Comparison of ENCODE assay signal across 8 cellular contexts in the genomic region with DNA sequence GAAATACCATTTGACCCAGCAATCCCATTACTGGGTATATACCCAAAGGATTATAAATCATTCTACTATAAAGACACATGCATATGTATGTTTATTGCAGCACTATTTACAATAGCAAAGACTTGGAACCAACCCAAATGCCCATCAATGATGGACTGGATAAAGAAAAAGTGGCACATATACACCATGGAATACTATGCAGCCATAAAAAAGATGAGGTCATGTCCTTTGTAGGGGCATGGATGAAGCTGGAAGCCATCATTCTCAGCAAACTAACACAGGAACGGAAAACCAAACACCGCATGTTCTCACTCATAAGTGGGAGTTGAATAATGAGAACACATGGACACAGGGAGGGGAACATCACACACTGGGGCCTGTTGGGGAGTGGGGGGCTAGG. TPM values are rescaled to one million over a fixed set of nuclear protein-coding genes. Genes with fewer than 3 reads are reported as not detected.
DNase-seq lines count a peak whose midpoint lies in the region; ATAC-seq, FAIRE-seq and TF ChIP-seq lines count a peak whose summit lies in the region.
"Not testable (repeated sequence)": the region's sequence is repeated elsewhere in the genome, so short reads cannot be mapped to it uniquely, and the experiment has no call there.

No MANE protein-coding gene starts in this region.

- intact Hi-C loops in activated naive CD4-positive, alpha-beta T cell treated with anti-CD3 and anti-CD28 coated beads for 36 hours (cut with micrococcal nuclease), result loop anchor here (1.0 kb wide), 1 partner anchor 41 kb away; no protein-coding TSS in a partner anchor
- intact Hi-C loops in K562 (cut with micrococcal nuclease), result loop anchor here (1.0 kb wide), 1 partner anchor 41 kb away; no protein-coding TSS in a partner anchor
- intact Hi-C loops in HepG2 (cut with micrococcal nuclease; ENCODE audit: unreplicated experiment), result loop anchor here (1.0 kb wide), 1 partner anchor 41 kb away; no protein-coding TSS in a partner anchor
- intact Hi-C loops in gastrocnemius medialis (cut with DNase I; ENCODE audit: low total_unique reads), result loop anchor here (2.0 kb wide), 1 partner anchor 41 kb away; no protein-coding TSS in a partner anchor

- H3K27ac ChIP-seq in HEK293 (ENCODE audit: extremely low read depth, low read depth, low read length); K562 (ENCODE audit: extremely low read depth, low read depth, low read length); HepG2 (ENCODE audit: extremely low read length, insufficient read depth, low read length): not testable (repeated sequence)
- H3K27ac ChIP-seq in gastrocnemius medialis, result peak overlapping the region; percentile 85 to 90 (median 88)

- not testable (repeated sequence) for FAIRE-seq in K562 (lab: Jason Lieb, UNC); HepG2 (lab: Jason Lieb, UNC)

- ATAC-seq in K562; HepG2; gastrocnemius medialis; stimulated activated memory B cell treated with anti-CD40 and anti-IgM and Interleukin-4, amounts not matched to agents 10 μg/mL and 1 μg/mL and 100 μg/mL, for 72 hours: not testable (repeated sequence)

- not testable (repeated sequence) for TF ChIP-seq RAD21 in K562 (CRISPR knock-in tag; conservative IDR thresholded peaks at IDR 0.05 in 1 of 2, IDR thresholded peaks at IDR 0.05 in 1 of 2); HepG2 (CRISPR knock-in tag; IDR thresholded peaks at IDR 0.05)

- POLR2A ChIA-PET in HEK293 (lab: Yijun Ruan, JAX) (interaction anchor here (1.8 kb wide), 1 partner anchor 9 kb away, joined by 5 read pairs; a partner anchor contains a TSS), K562 (lab: Yijun Ruan, JAX) (interaction anchor here (0.6 to 1.0 kb wide), 2 partner anchors 18 to 30 kb away, joined by 3 read pairs; no protein-coding TSS in a partner anchor), HepG2 (lab: Yijun Ruan, JAX) (interaction anchor here (1.0 to 1.7 kb wide), 2 partner anchors 10 to 39 kb away, joined by 5 to 12 read pairs; no protein-coding TSS in a partner anchor)

- WGBS in K562 (ENCODE audit: insufficient coverage, low coverage, missing lambda C conversion rate), result 68% methylated on average over 2 of the region's 2 CpGs
- WGBS in HepG2 (ENCODE audit: low lambda C conversion rate), result 49% methylated on average over 2 of the region's 2 CpGs

- H3K79me2 ChIP-seq in K562 (ENCODE audit: control insufficient read depth, insufficient read depth, low read length); HepG2 (ENCODE audit: insufficient read depth, low read length): not testable (repeated sequence)

- DNase-seq in activated naive CD4-positive, alpha-beta T cell treated with anti-CD3 and anti-CD28 coated beads for 36 hours; activated naive CD8-positive, alpha-beta T cell treated with anti-CD3 and anti-CD28 coated beads for 36 hours; K562 (ENCODE audit: extremely low read depth in 1 of 4, low spot score in 3 of 4); glutamatergic neuron; HepG2 (ENCODE audit: low spot score); gastrocnemius medialis: not testable (repeated sequence)

- in situ Hi-C loops in K562 (cut with MboI); HepG2 (cut with HindIII; ENCODE audit: extremely low pct_ligation_motif_present, low pct_unique_long_range_greater_than_20kb); gastrocnemius medialis (cut with MboI; ENCODE audit: low sequenced_read_pairs in 4 of 4): not testable (repeated sequence)

- not testable (repeated sequence) for H4K20me1 ChIP-seq in K562 (replicated peaks; ENCODE audit: control insufficient read depth, insufficient read depth, low read length); HepG2 (ENCODE audit: insufficient read depth, low read length)

- not testable (repeated sequence) for H3K4me3 Mint-ChIP-seq in activated naive CD4-positive, alpha-beta T cell treated with anti-CD3 and anti-CD28 coated beads for 36 hours; activated naive CD8-positive, alpha-beta T cell treated with anti-CD3 and anti-CD28 coated beads for 36 hours; glutamatergic neuron (ENCODE audit: unreplicated experiment); stimulated activated memory B cell treated with anti-CD40 and anti-IgM and Interleukin-4, amounts not matched to agents 10 μg/mL and 1 μg/mL and 100 μg/mL, for 72 hours

- TF ChIP-seq EP300 in K562 (IDR thresholded peaks at IDR 0.05; ENCODE audit: low read length); HepG2 (IDR thresholded peaks at IDR 0.05; ENCODE audit: low read depth in 2 of 2, low read length in 2 of 2); HepG2 (CRISPR knock-in tag; IDR thresholded peaks at IDR 0.05; ENCODE audit: borderline replicate concordance): not testable (repeated sequence)

- H3K4me2 ChIP-seq in K562 (ENCODE audit: insufficient read depth, low read length); HepG2 (ENCODE audit: low read depth, low read length): not testable (repeated sequence)

- H3K9ac ChIP-seq in K562 (ENCODE audit: insufficient read depth in 1 of 2, low read depth in 2 of 2, low read length in 2 of 2); HepG2 (ENCODE audit: insufficient read depth, low read depth, low read length): not testable (repeated sequence)

- H3K4me3 ChIP-seq in HEK293 (ENCODE audit: low read depth, low read length); K562; HepG2 (replicated peaks in 1 of 3; ENCODE audit: insufficient read depth in 1 of 3, low read depth in 2 of 3, low read length in 3 of 3); gastrocnemius medialis: not testable (repeated sequence)

- not testable (repeated sequence) for H2AFZ ChIP-seq in K562 (ENCODE audit: low read depth, low read length); HepG2 (ENCODE audit: low read length)

- not testable (repeated sequence) for TF ChIP-seq POLR2A in K562 (conservative IDR thresholded peaks at IDR 0.05); HepG2 (IDR thresholded peaks at IDR 0.05; ENCODE audit: insufficient read depth in 1 of 2, low read depth in 2 of 2, low read length in 2 of 2); gastrocnemius medialis (IDR thresholded peaks at IDR 0.05)

- H3K27me3 ChIP-seq in K562 (ENCODE audit: control insufficient read depth in 2 of 2, insufficient read depth in 2 of 2, low read length in 2 of 2), result peaks cover 5 to 11% of the 10 kb centered on the region in 2 experiments; a peak in 2 of 5 replicates
- H3K27me3 ChIP-seq in HepG2 (ENCODE audit: control insufficient read depth in 1 of 2, insufficient read depth in 2 of 2, low read length in 2 of 2); gastrocnemius medialis: not testable (repeated sequence)

- not testable (repeated sequence) for BruUV-seq in K562 (replicated peaks; lab: Mats Ljungman, UMichigan); HepG2 (replicated peaks; lab: Mats Ljungman, UMichigan)

- peak overlapping the region; percentile 46 for H3K27ac Mint-ChIP-seq in activated naive CD4-positive, alpha-beta T cell treated with anti-CD3 and anti-CD28 coated beads for 36 hours
- peak overlapping the region; percentile 59 for H3K27ac Mint-ChIP-seq in activated naive CD8-positive, alpha-beta T cell treated with anti-CD3 and anti-CD28 coated beads for 36 hours
- H3K27ac Mint-ChIP-seq in glutamatergic neuron (ENCODE audit: unreplicated experiment), result peak overlapping the region; percentile 48
- H3K27ac Mint-ChIP-seq in stimulated activated memory B cell treated with anti-CD40 and anti-IgM and Interleukin-4, amounts not matched to agents 10 μg/mL and 1 μg/mL and 100 μg/mL, for 72 hours, result peak overlapping the region; percentile 4

- not testable (repeated sequence) for H3K36me3 ChIP-seq in HEK293 (ENCODE audit: control insufficient read depth in 2 of 2, insufficient read depth in 1 of 2, low read length in 2 of 2); K562 (ENCODE audit: control insufficient read depth, insufficient read depth, low read length); HepG2 (replicated peaks in 1 of 2; ENCODE audit: control insufficient read depth in 1 of 2, insufficient read depth in 2 of 2, low read length in 2 of 2); gastrocnemius medialis

- not testable (repeated sequence) for H3K27me3 Mint-ChIP-seq in activated naive CD4-positive, alpha-beta T cell treated with anti-CD3 and anti-CD28 coated beads for 36 hours (ENCODE audit: low read depth); activated naive CD8-positive, alpha-beta T cell treated with anti-CD3 and anti-CD28 coated beads for 36 hours; glutamatergic neuron (ENCODE audit: unreplicated experiment)
- H3K27me3 Mint-ChIP-seq in stimulated activated memory B cell treated with anti-CD40 and anti-IgM and Interleukin-4, amounts not matched to agents 10 μg/mL and 1 μg/mL and 100 μg/mL, for 72 hours, result peaks cover 15% of the 10 kb centered on the region

- H3K4me1 Mint-ChIP-seq in activated naive CD4-positive, alpha-beta T cell treated with anti-CD3 and anti-CD28 coated beads for 36 hours (ENCODE audit: low read depth); activated naive CD8-positive, alpha-beta T cell treated with anti-CD3 and anti-CD28 coated beads for 36 hours; glutamatergic neuron (ENCODE audit: low read depth, unreplicated experiment); stimulated activated memory B cell treated with anti-CD40 and anti-IgM and Interleukin-4, amounts not matched to agents 10 μg/mL and 1 μg/mL and 100 μg/mL, for 72 hours: not testable (repeated sequence)

- CTCF ChIA-PET in HEK293 (lab: Yijun Ruan, JAX) (interaction anchor here (1.0 to 1.8 kb wide), 9 partner anchors 9 to 50 kb away, joined by 3 to 44 read pairs (median 4); no protein-coding TSS in a partner anchor), K562 (lab: Yijun Ruan, JAX; ENCODE audit: low intra/inter-chr PET ratio) (interaction anchor here (1.4 to 2.9 kb wide), 2 partner anchors 41 to 47 kb away, joined by 4 to 21 read pairs; no protein-coding TSS in a partner anchor), HepG2 (lab: Yijun Ruan, JAX; ENCODE audit: low intra/inter-chr PET ratio, low total read pairs) (interaction anchor here (2.1 kb wide), 1 partner anchor 41 kb away, joined by 31 read pairs; no protein-coding TSS in a partner anchor)
- CTCF ChIA-PET in activated naive CD4-positive, alpha-beta T cell treated with anti-CD3 and anti-CD28 coated beads for 36 hours (lab: Charles Lee), result interaction anchor here (1.1 to 12.2 kb wide), 3 partner anchors 25 to 55 kb away, joined by 3 to 169 read pairs (median 3); no protein-coding TSS in a partner anchor

- not testable (repeated sequence) for H3K9me1 ChIP-seq in K562 (ENCODE audit: control insufficient read depth, insufficient read depth, low read length)

- not testable (repeated sequence) for H3K4me1 ChIP-seq in HEK293 (ENCODE audit: control insufficient read depth, insufficient read depth, low read length)
- H3K4me1 ChIP-seq in K562 (replicated peaks in 1 of 2; ENCODE audit: control insufficient read depth in 2 of 2, insufficient read depth in 2 of 2, low read length in 2 of 2) (peaks cover 6 to 21% of the 10 kb centered on the region in 2 experiments; a peak in 4 of 5 replicates), HepG2 (ENCODE audit: insufficient read depth, low read length) (peaks cover 40% of the 10 kb centered on the region), gastrocnemius medialis (peaks cover 12 to 16% of the 10 kb centered on the region in 2 donors)

- not testable (repeated sequence) for H3K36me3 Mint-ChIP-seq in activated naive CD4-positive, alpha-beta T cell treated with anti-CD3 and anti-CD28 coated beads for 36 hours (ENCODE audit: low read depth); activated naive CD8-positive, alpha-beta T cell treated with anti-CD3 and anti-CD28 coated beads for 36 hours; glutamatergic neuron (ENCODE audit: unreplicated experiment); stimulated activated memory B cell treated with anti-CD40 and anti-IgM and Interleukin-4, amounts not matched to agents 10 μg/mL and 1 μg/mL and 100 μg/mL, for 72 hours

- not testable (repeated sequence) for H3K9me3 Mint-ChIP-seq in activated naive CD4-positive, alpha-beta T cell treated with anti-CD3 and anti-CD28 coated beads for 36 hours; activated naive CD8-positive, alpha-beta T cell treated with anti-CD3 and anti-CD28 coated beads for 36 hours; glutamatergic neuron (ENCODE audit: unreplicated experiment); stimulated activated memory B cell treated with anti-CD40 and anti-IgM and Interleukin-4, amounts not matched to agents 10 μg/mL and 1 μg/mL and 100 μg/mL, for 72 hours

- TF ChIP-seq CTCF in HEK293 (tag by site-specific recombination; IDR thresholded peaks at IDR 0.05); K562 (IDR thresholded peaks at IDR 0.05 in 2 of 3, conservative IDR thresholded peaks at IDR 0.05 in 1 of 3; ENCODE audit: insufficient read depth in 2 of 3, low read depth in 1 of 3, low read length in 3 of 3); glutamatergic neuron (IDR thresholded peaks at IDR 0.05; ENCODE audit: partially characterized antibody, unreplicated experiment); HepG2 (CRISPR knock-in tag; IDR thresholded peaks at IDR 0.05); gastrocnemius medialis (IDR thresholded peaks at IDR 0.05 in 4 of 5, conservative IDR thresholded peaks at IDR 0.05 in 1 of 5): not testable (repeated sequence)

- not testable (repeated sequence) for H3K9me3 ChIP-seq in HEK293 (ENCODE audit: control insufficient read depth, insufficient read depth, low read depth, low read length); K562 (replicated peaks; ENCODE audit: control insufficient read depth, insufficient read depth, low read depth, low read length); HepG2 (ENCODE audit: low read length); gastrocnemius medialis

RNA-seq across cellular contexts. Expression of a gene that starts 8.6 kb away (rescaled TPM):
- total RNA-seq in activated naive CD4-positive, alpha-beta T cell treated with anti-CD3 and anti-CD28 coated beads for 36 hours, result 100 to 1,000 TPM in 1 of 2 experiments, 10 to 100 TPM in 1; 96.4 to 102 TPM
- total RNA-seq in activated naive CD8-positive, alpha-beta T cell treated with anti-CD3 and anti-CD28 coated beads for 36 hours, result 10 to 100 TPM; 24.1 to 25.2 TPM
- total RNA-seq in K562 (2011; cell fraction: chromatin; rRNA removed; ENCODE audit: low replicate concordance), result 261 and 278 TPM in 2 replicates
- total RNA-seq in K562 (2011; cell fraction: nucleolus; rRNA removed), result 132 and 152 TPM in 2 replicates
- total RNA-seq in K562 (2011; cell fraction: nucleoplasm; rRNA removed), result 219 and 247 TPM in 2 replicates
- total RNA-seq in K562 (2014; rRNA removed) (25.1 and 33.4 TPM in 2 replicates), K562 (2014; rRNA removed; fragmentation: Illumina TruSeq; extraction: Trizol) (27.8 and 32.6 TPM in 2 replicates), K562 (2015; rRNA removed; fragmentation: Illumina TruSeq; extraction: Trizol) (25.3 and 27.8 TPM in 2 replicates), K562 (2021) (37.6 and 39.9 TPM in 2 replicates), glutamatergic neuron (ENCODE audit: unreplicated experiment) (142 TPM), HepG2 (2016; rRNA removed; fragmentation: Illumina TruSeq; extraction: Trizol) (6.6 and 9.7 TPM in 2 replicates), gastrocnemius medialis (100 to 1,000 TPM; 292 to 606 (median 472) TPM)
- polyA plus RNA-seq in K562 (2011; rRNA removed) (84.0 and 96.3 TPM in 2 replicates), K562 (2014; fragmentation: Illumina TruSeq; extraction: Trizol) (30.1 and 32.5 TPM in 2 replicates), K562 (2014; fragmentation: Nextera tagmentation; extraction: Ambion mirVana) (10 to 100 TPM in 1 of 2 experiments, 1 to 10 TPM in 1; 9.2 to 12.7 TPM), K562 (2014; rRNA removed) (36.0 and 36.4 TPM in 2 replicates), HepG2 (2011; rRNA removed) (19.4 and 23.4 TPM in 2 replicates)
- polyA plus RNA-seq in K562 (2011; cell fraction: cytosol; rRNA removed), result 38.4 and 54.3 TPM in 2 replicates
- polyA plus RNA-seq in K562 (2011; cell fraction: nucleus; rRNA removed), result 117 and 127 TPM in 2 replicates
- 22.4 and 25.9 TPM in 2 replicates for polyA plus RNA-seq in K562 (2012)
- polyA minus RNA-seq in K562 (2011; rRNA and poly(A)+ RNA removed), result 66.6 and 83.7 TPM in 2 replicates
- 35.4 and 38.8 TPM in 2 replicates for polyA minus RNA-seq in K562 (2011; cell fraction: cytosol; rRNA and poly(A)+ RNA removed)
- polyA minus RNA-seq in K562 (2011; cell fraction: nucleus; rRNA and poly(A)+ RNA removed), result 79.0 and 128 TPM in 2 replicates
- 7.3 TPM in 2 replicates for total RNA-seq in HepG2 (2016; cell fraction: cytosol; rRNA removed; fragmentation: Illumina TruSeq; extraction: Trizol; ENCODE audit: low read depth)
- total RNA-seq in HepG2 (2016; cell fraction: insoluble cytoplasmic fraction; rRNA removed; fragmentation: Illumina TruSeq; extraction: Trizol), result 6.5 and 9.8 TPM in 2 replicates
- total RNA-seq in HepG2 (2016; cell fraction: membrane; rRNA removed; fragmentation: Illumina TruSeq; extraction: Trizol), result 2.9 and 3.2 TPM in 2 replicates
- 12.8 and 16.9 TPM in 2 replicates for total RNA-seq in HepG2 (2016; cell fraction: nucleus; rRNA removed; fragmentation: Illumina TruSeq; extraction: Trizol)
- polyA plus RNA-seq in HepG2 (2011; cell fraction: cytosol; rRNA removed), result 8.3 and 10.4 TPM in 2 replicates
- polyA plus RNA-seq in HepG2 (2011; cell fraction: nucleus; rRNA removed), result 25.2 and 33.5 TPM in 2 replicates
- 11.7 and 14.4 TPM in 2 replicates for polyA plus RNA-seq in HepG2 (2012)
- polyA plus RNA-seq in HepG2 (2016; cell fraction: cytosol; fragmentation: Illumina TruSeq; extraction: Trizol; ENCODE audit: low read depth), result 0.68 and 1.0 TPM in 2 replicates
- polyA plus RNA-seq in HepG2 (2016; cell fraction: insoluble cytoplasmic fraction; fragmentation: Illumina TruSeq; extraction: Trizol; ENCODE audit: low read depth), result 5.6 and 6.7 TPM in 2 replicates
- polyA plus RNA-seq in HepG2 (2016; cell fraction: membrane; fragmentation: Illumina TruSeq; extraction: Trizol; ENCODE audit: low read depth), result 1.1 and 1.5 TPM in 2 replicates
- 28.2 and 32.3 TPM in 2 replicates for polyA plus RNA-seq in HepG2 (2016; cell fraction: nucleus; fragmentation: Illumina TruSeq; extraction: Trizol; ENCODE audit: insufficient read depth, low read depth)
- 10.2 and 31.2 TPM in 2 replicates for polyA minus RNA-seq in HepG2 (2011; rRNA and poly(A)+ RNA removed; ENCODE audit: low replicate concordance)
- 5.0 and 9.9 TPM in 2 replicates for polyA minus RNA-seq in HepG2 (2011; cell fraction: cytosol; rRNA and poly(A)+ RNA removed)
- polyA minus RNA-seq in HepG2 (2011; cell fraction: nucleus; rRNA and poly(A)+ RNA removed), result 33.9 and 53.5 TPM in 2 replicates

Comparison
In these comparisons a context has a peak if more than half of its experiments do, and no peak if none do; other contexts are left out.
1. H3K27ac Mint-ChIP-seq: peak in every context shown above with its lines; median percentile 59 in activated naive CD8-positive, alpha-beta T cell treated with anti-CD3 and anti-CD28 coated beads for 36 hours; 48 in glutamatergic neuron; 46 in activated naive CD4-positive, alpha-beta T cell treated with anti-CD3 and anti-CD28 coated beads for 36 hours; 4 in stimulated activated memory B cell treated with anti-CD40 and anti-IgM and Interleukin-4, amounts not matched to agents 10 μg/mL and 1 μg/mL and 100 μg/mL, for 72 hours.